Comparison of ENCODE assay signal across 1 cellular context in genomic region chr10:52334595-52334994, GRCh38.
TF ChIP-seq lines count a peak whose summit lies in the region.

No MANE protein-coding gene starts in this region.

TF ChIP-seq in HepG2, 621 proteins besides CTCF, POLR2A, EP300 and RAD21 (continued from another document and continues in another):
- TF ChIP-seq ZNF556 (CRISPR knock-in tag; IDR thresholded peaks at IDR 0.05; ENCODE audit: borderline replicate concordance): no peak
- no peak for TF ChIP-seq DR1 (CRISPR knock-in tag; IDR thresholded peaks at IDR 0.05)
- no peak for TF ChIP-seq ISX (CRISPR knock-in tag; conservative IDR thresholded peaks at IDR 0.05)
- no peak for TF ChIP-seq ZNF431 (CRISPR knock-in tag; IDR thresholded peaks at IDR 0.05; ENCODE audit: borderline replicate concordance, low read depth)
- TF ChIP-seq, protein P1, sequence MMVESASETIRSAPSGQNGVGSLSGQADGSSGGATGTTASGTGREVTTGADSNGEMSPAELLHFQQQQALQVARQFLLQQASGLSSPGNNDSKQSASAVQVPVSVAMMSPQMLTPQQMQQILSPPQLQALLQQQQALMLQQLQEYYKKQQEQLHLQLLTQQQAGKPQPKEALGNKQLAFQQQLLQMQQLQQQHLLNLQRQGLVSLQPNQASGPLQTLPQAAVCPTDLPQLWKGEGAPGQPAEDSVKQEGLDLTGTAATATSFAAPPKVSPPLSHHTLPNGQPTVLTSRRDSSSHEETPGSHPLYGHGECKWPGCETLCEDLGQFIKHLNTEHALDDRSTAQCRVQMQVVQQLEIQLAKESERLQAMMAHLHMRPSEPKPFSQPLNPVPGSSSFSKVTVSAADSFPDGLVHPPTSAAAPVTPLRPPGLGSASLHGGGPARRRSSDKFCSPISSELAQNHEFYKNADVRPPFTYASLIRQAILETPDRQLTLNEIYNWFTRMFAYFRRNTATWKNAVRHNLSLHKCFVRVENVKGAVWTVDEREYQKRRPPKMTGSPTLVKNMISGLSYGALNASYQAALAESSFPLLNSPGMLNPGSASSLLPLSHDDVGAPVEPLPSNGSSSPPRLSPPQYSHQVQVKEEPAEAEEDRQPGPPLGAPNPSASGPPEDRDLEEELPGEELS (CRISPR knock-in tag; IDR thresholded peaks at IDR 0.05): no peak
- no peak for TF ChIP-seq IRF1 (CRISPR knock-in tag; IDR thresholded peaks at IDR 0.05; ENCODE audit: low read depth)
- peak; percentile 51; the same call in 1 of the 2 replicates for TF ChIP-seq FOSL1 (CRISPR knock-in tag; IDR thresholded peaks at IDR 0.05; ENCODE audit: borderline replicate concordance)
- TF ChIP-seq ZNF749 (CRISPR knock-in tag; IDR thresholded peaks at IDR 0.05; ENCODE audit: borderline replicate concordance): no peak
- TF ChIP-seq CCDC6 (CRISPR knock-in tag; IDR thresholded peaks at IDR 0.05): no peak
- peak; percentile 23 for TF ChIP-seq TEAD3 (CRISPR knock-in tag; optimal IDR thresholded peaks at IDR 0.05; ENCODE audit: borderline replicate concordance)
- peak; percentile 27; the same call in 1 of the 2 replicates for TF ChIP-seq SOX5 (CRISPR knock-in tag; IDR thresholded peaks at IDR 0.05; ENCODE audit: borderline replicate concordance)
- TF ChIP-seq ZNF484 (CRISPR knock-in tag; IDR thresholded peaks at IDR 0.05; ENCODE audit: borderline replicate concordance, low read depth): no peak
- no peak for TF ChIP-seq ZFP36L2 (CRISPR knock-in tag; IDR thresholded peaks at IDR 0.05)
- no peak for TF ChIP-seq KLF12 (CRISPR knock-in tag; IDR thresholded peaks at IDR 0.05; ENCODE audit: borderline replicate concordance)
- no peak for TF ChIP-seq TARDBP (CRISPR knock-in tag; IDR thresholded peaks at IDR 0.05)
- TF ChIP-seq, protein P2, sequence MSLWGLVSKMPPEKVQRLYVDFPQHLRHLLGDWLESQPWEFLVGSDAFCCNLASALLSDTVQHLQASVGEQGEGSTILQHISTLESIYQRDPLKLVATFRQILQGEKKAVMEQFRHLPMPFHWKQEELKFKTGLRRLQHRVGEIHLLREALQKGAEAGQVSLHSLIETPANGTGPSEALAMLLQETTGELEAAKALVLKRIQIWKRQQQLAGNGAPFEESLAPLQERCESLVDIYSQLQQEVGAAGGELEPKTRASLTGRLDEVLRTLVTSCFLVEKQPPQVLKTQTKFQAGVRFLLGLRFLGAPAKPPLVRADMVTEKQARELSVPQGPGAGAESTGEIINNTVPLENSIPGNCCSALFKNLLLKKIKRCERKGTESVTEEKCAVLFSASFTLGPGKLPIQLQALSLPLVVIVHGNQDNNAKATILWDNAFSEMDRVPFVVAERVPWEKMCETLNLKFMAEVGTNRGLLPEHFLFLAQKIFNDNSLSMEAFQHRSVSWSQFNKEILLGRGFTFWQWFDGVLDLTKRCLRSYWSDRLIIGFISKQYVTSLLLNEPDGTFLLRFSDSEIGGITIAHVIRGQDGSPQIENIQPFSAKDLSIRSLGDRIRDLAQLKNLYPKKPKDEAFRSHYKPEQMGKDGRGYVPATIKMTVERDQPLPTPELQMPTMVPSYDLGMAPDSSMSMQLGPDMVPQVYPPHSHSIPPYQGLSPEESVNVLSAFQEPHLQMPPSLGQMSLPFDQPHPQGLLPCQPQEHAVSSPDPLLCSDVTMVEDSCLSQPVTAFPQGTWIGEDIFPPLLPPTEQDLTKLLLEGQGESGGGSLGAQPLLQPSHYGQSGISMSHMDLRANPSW (CRISPR knock-in tag; IDR thresholded peaks at IDR 0.05; ENCODE audit: borderline replicate concordance): no peak
- no peak for TF ChIP-seq MIER3 (CRISPR knock-in tag; IDR thresholded peaks at IDR 0.05; ENCODE audit: borderline replicate concordance)
- no peak for TF ChIP-seq ZBTB14 (CRISPR knock-in tag; IDR thresholded peaks at IDR 0.05)
- TF ChIP-seq SNAPC5 (CRISPR knock-in tag; IDR thresholded peaks at IDR 0.05; ENCODE audit: borderline replicate concordance): no peak
- TF ChIP-seq ELF3 (CRISPR knock-in tag; IDR thresholded peaks at IDR 0.05): 0 out of 2 replicates have a peak, but pooled peaks have one; percentile 27
- no peak for TF ChIP-seq HDAC2 (CRISPR knock-in tag; IDR thresholded peaks at IDR 0.05)
- TF ChIP-seq, protein P3, sequence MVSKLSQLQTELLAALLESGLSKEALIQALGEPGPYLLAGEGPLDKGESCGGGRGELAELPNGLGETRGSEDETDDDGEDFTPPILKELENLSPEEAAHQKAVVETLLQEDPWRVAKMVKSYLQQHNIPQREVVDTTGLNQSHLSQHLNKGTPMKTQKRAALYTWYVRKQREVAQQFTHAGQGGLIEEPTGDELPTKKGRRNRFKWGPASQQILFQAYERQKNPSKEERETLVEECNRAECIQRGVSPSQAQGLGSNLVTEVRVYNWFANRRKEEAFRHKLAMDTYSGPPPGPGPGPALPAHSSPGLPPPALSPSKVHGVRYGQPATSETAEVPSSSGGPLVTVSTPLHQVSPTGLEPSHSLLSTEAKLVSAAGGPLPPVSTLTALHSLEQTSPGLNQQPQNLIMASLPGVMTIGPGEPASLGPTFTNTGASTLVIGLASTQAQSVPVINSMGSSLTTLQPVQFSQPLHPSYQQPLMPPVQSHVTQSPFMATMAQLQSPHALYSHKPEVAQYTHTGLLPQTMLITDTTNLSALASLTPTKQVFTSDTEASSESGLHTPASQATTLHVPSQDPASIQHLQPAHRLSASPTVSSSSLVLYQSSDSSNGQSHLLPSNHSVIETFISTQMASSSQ (IDR thresholded peaks at IDR 0.05; ENCODE audit: low read depth): no peak
- TF ChIP-seq, protein P3 (CRISPR knock-in tag; IDR thresholded peaks at IDR 0.05; ENCODE audit: borderline replicate concordance): no peak
- TF ChIP-seq GMEB2 (CRISPR knock-in tag; IDR thresholded peaks at IDR 0.05; ENCODE audit: low read depth): no peak
- TF ChIP-seq SNAI1 (CRISPR knock-in tag; IDR thresholded peaks at IDR 0.05; ENCODE audit: borderline replicate concordance): no peak
- TF ChIP-seq MYC (CRISPR knock-in tag; IDR thresholded peaks at IDR 0.05; ENCODE audit: borderline replicate concordance): no peak
- no peak for TF ChIP-seq ZNF639 (CRISPR knock-in tag; conservative IDR thresholded peaks at IDR 0.05)
- peak; percentile 36; the same call in 1 of the 2 replicates for TF ChIP-seq HOMEZ (CRISPR knock-in tag; IDR thresholded peaks at IDR 0.05; ENCODE audit: low read depth)
- TF ChIP-seq MXI1 (IDR thresholded peaks at IDR 0.05; ENCODE audit: borderline replicate concordance, low read depth, low read length): no peak
- no peak for TF ChIP-seq ZNF224 (CRISPR knock-in tag; IDR thresholded peaks at IDR 0.05)
- no peak for TF ChIP-seq HMG20B (CRISPR knock-in tag; conservative IDR thresholded peaks at IDR 0.05)
- no peak for TF ChIP-seq ZNF563 (CRISPR knock-in tag; IDR thresholded peaks at IDR 0.05)
- no peak for TF ChIP-seq ARID2 (CRISPR knock-in tag; IDR thresholded peaks at IDR 0.05; ENCODE audit: borderline replicate concordance)
- TF ChIP-seq CCAR2 (optimal IDR thresholded peaks at IDR 0.05; ENCODE audit: low read depth, low read length): no peak
- TF ChIP-seq FLYWCH1 (CRISPR knock-in tag; IDR thresholded peaks at IDR 0.05): no peak
- TF ChIP-seq KLF15 (CRISPR knock-in tag; IDR thresholded peaks at IDR 0.05; ENCODE audit: borderline replicate concordance): no peak
- TF ChIP-seq RORA (CRISPR knock-in tag; IDR thresholded peaks at IDR 0.05): no peak
- no peak for TF ChIP-seq ZSCAN21 (CRISPR knock-in tag; IDR thresholded peaks at IDR 0.05; ENCODE audit: borderline replicate concordance)
- no peak for TF ChIP-seq SSRP1 (CRISPR knock-in tag; IDR thresholded peaks at IDR 0.05)
- no peak for TF ChIP-seq GABPA (IDR thresholded peaks at IDR 0.05; ENCODE audit: low read depth, low read length)
- TF ChIP-seq GABPA (CRISPR knock-in tag; IDR thresholded peaks at IDR 0.05; ENCODE audit: low read depth): 0 out of 2 replicates have a peak, but pooled peaks have one; percentile 13
- TF ChIP-seq HOXA7 (CRISPR knock-in tag; IDR thresholded peaks at IDR 0.05): no peak
- TF ChIP-seq, protein P4, sequence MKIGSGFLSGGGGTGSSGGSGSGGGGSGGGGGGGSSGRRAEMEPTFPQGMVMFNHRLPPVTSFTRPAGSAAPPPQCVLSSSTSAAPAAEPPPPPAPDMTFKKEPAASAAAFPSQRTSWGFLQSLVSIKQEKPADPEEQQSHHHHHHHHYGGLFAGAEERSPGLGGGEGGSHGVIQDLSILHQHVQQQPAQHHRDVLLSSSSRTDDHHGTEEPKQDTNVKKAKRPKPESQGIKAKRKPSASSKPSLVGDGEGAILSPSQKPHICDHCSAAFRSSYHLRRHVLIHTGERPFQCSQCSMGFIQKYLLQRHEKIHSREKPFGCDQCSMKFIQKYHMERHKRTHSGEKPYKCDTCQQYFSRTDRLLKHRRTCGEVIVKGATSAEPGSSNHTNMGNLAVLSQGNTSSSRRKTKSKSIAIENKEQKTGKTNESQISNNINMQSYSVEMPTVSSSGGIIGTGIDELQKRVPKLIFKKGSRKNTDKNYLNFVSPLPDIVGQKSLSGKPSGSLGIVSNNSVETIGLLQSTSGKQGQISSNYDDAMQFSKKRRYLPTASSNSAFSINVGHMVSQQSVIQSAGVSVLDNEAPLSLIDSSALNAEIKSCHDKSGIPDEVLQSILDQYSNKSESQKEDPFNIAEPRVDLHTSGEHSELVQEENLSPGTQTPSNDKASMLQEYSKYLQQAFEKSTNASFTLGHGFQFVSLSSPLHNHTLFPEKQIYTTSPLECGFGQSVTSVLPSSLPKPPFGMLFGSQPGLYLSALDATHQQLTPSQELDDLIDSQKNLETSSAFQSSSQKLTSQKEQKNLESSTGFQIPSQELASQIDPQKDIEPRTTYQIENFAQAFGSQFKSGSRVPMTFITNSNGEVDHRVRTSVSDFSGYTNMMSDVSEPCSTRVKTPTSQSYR (CRISPR knock-in tag; IDR thresholded peaks at IDR 0.05; ENCODE audit: borderline replicate concordance): no peak
- no peak for TF ChIP-seq NR0B2 (CRISPR knock-in tag; IDR thresholded peaks at IDR 0.05)
